38 cellular contexts compared by ENCODE assay signal in the genomic region with DNA sequence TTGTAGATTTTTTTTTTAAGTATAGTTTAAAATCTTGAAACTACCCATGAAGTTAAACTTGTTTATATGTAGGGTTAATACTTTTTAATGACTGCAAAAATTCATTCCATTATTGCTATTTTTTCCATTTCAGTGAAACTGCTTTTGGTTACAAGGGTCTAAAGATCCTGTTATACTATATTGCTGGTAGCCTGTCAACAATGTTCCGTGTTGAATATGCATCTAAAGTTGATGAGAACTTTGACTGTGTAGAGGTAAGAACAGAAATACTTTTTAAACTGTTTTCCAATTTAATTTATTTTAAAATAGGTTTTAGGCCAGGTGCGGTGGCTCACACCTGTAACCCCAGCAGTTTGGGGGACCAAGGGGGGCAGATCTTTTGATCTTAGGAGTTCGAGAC. TPM values are rescaled to one million over a fixed set of nuclear protein-coding genes. Genes with fewer than 3 reads are reported as not detected.
"Had no signal": no experiment of that assay in that cellular context is flagged by ENCODE, and none has a peak within 500 bp of the region (broad histone marks: within the 10 kb centered on the region; RNA-seq: fewer than 3 reads in every experiment).

No MANE protein-coding gene starts in this region.

- H3K27me3 Mint-ChIP-seq: activated naive CD4-positive, alpha-beta T cell treated with anti-CD3 and anti-CD28 coated beads, Interleukin-2, amount 10 ng/mL, durations not matched to agents 7 days and 5 days; activated naive CD4-positive, alpha-beta T cell treated with anti-CD3 and anti-CD28 coated beads, Interleukin-2, amount 50 U/mL, for 24 hours; activated naive CD8-positive, alpha-beta T cell; activated naive CD8-positive, alpha-beta T cell treated with anti-CD3 and anti-CD28 coated beads for 36 hours; activated naive CD8-positive, alpha-beta T cell treated with anti-CD3 and anti-CD28 coated beads, Interleukin-2, amount 10 ng/mL, durations not matched to agents 7 days and 5 days; activated naive CD8-positive, alpha-beta T cell treated with anti-CD3 and anti-CD28 coated beads, Interleukin-2, amount 50 U/mL, for 24 hours; activated T-cell treated with anti-CD3 and anti-CD28 coated beads, Interleukin-2, amount 50 U/mL, for 24 hours; activated T-helper 17 cell treated with anti-CD3 and anti-CD28 coated beads, Interleukin-2, amount 50 U/mL, for 72 hours; brain; central memory CD8-positive, alpha-beta T cell had no signal

- H3K27ac Mint-ChIP-seq: activated naive CD4-positive, alpha-beta T cell treated with anti-CD3 and anti-CD28 coated beads for 36 hours; activated naive CD4-positive, alpha-beta T cell treated with anti-CD3 and anti-CD28 coated beads, Interleukin-2, amount 10 ng/mL, durations not matched to agents 7 days and 5 days; activated naive CD4-positive, alpha-beta T cell treated with anti-CD3 and anti-CD28 coated beads, Interleukin-2, amount 50 U/mL, for 24 hours; activated naive CD4-positive, alpha-beta T cell treated with anti-CD3 and anti-CD28 coated beads, Interleukin-2, amount 50 U/mL, for 72 hours; activated naive CD8-positive, alpha-beta T cell; activated naive CD8-positive, alpha-beta T cell treated with anti-CD3 and anti-CD28 coated beads for 36 hours; activated naive CD8-positive, alpha-beta T cell treated with anti-CD3 and anti-CD28 coated beads, Interleukin-2, amount 10 ng/mL, durations not matched to agents 7 days and 5 days; activated naive CD8-positive, alpha-beta T cell treated with anti-CD3 and anti-CD28 coated beads, Interleukin-2, amount 50 U/mL, for 24 hours; activated T-cell treated with anti-CD3 and anti-CD28 coated beads, Interleukin-2, amount 50 U/mL, for 24 hours; activated T-cell treated with anti-CD3 and anti-CD28 coated beads, Interleukin-2, amount 50 U/mL, for 72 hours; activated T-helper 1 cell treated with anti-CD3 and anti-CD28 coated beads, Interleukin-12 subunit alpha, Interleukin-12 subunit beta, Interleukin-2, Interleukin-4 antibody, amounts not matched to agents 30 ng/mL and 10 ng/mL and 1 ng/mL, durations not matched to agents 14 hours and 24 hours and 36 hours; activated T-helper 17 cell treated with anti-CD3 and anti-CD28 coated beads, Interleukin-2, amount 50 U/mL, for 72 hours; activated T-helper 2 cell treated with anti-CD3 and anti-CD28 coated beads, Interferon-gamma antibody, Interleukin-2, Interleukin-4, amounts not matched to agents 10 μg/mL and 5 μg/mL and 100 μg/mL, durations not matched to agents 14 hours and 24 hours and 36 hours had no signal

- H3K4me3 Mint-ChIP-seq: activated naive CD4-positive, alpha-beta T cell treated with anti-CD3 and anti-CD28 coated beads for 36 hours; activated naive CD4-positive, alpha-beta T cell treated with anti-CD3 and anti-CD28 coated beads, Interleukin-2, amount 10 ng/mL, durations not matched to agents 7 days and 5 days; activated naive CD4-positive, alpha-beta T cell treated with anti-CD3 and anti-CD28 coated beads, Interleukin-2, amount 50 U/mL, for 24 hours; activated naive CD8-positive, alpha-beta T cell; activated naive CD8-positive, alpha-beta T cell treated with anti-CD3 and anti-CD28 coated beads for 36 hours; activated naive CD8-positive, alpha-beta T cell treated with anti-CD3 and anti-CD28 coated beads, Interleukin-2, amount 10 ng/mL, durations not matched to agents 7 days and 5 days; activated naive CD8-positive, alpha-beta T cell treated with anti-CD3 and anti-CD28 coated beads, Interleukin-2, amount 50 U/mL, for 24 hours; activated T-cell treated with anti-CD3 and anti-CD28 coated beads, Interleukin-2, amount 50 U/mL, for 24 hours; activated T-cell treated with anti-CD3 and anti-CD28 coated beads, Interleukin-2, amount 50 U/mL, for 4 hours; activated T-cell treated with anti-CD3 and anti-CD28 coated beads, Interleukin-2, amount 50 U/mL, for 72 hours; activated T-helper 1 cell treated with anti-CD3 and anti-CD28 coated beads, Interleukin-12 subunit alpha, Interleukin-12 subunit beta, Interleukin-2, Interleukin-4 antibody, amounts not matched to agents 30 ng/mL and 10 ng/mL and 1 ng/mL, durations not matched to agents 14 hours and 24 hours and 36 hours; activated T-helper 17 cell treated with anti-CD3 and anti-CD28 coated beads, Interleukin-2, amount 50 U/mL, for 72 hours; brain; central memory CD8-positive, alpha-beta T cell had no signal

- DNase-seq: activated effector memory CD4-positive, alpha-beta T cell treated with anti-CD3 and anti-CD28 coated beads, Interleukin-2, amount 50 U/mL, for 16 hours; activated effector memory CD4-positive, alpha-beta T cell treated with Interleukin-2 at 50 U/mL for 16 hours; activated gamma-delta T cell; activated gamma-delta T cell treated with Interleukin-2 at 50 U/mL for 16 hours; activated naive CD4-positive, alpha-beta T cell; activated naive CD4-positive, alpha-beta T cell treated with anti-CD3 and anti-CD28 coated beads for 36 hours; activated naive CD4-positive, alpha-beta T cell treated with anti-CD3 and anti-CD28 coated beads, Interleukin-2, amount 10 ng/mL, durations not matched to agents 7 days and 5 days; activated naive CD4-positive, alpha-beta T cell treated with anti-CD3 and anti-CD28 coated beads, Interleukin-2, amount 50 U/mL, for 16 hours; activated naive CD4-positive, alpha-beta T cell treated with Interleukin-2 at 50 U/mL for 16 hours; activated naive CD8-positive, alpha-beta T cell treated with anti-CD3 and anti-CD28 coated beads for 36 hours; activated naive CD8-positive, alpha-beta T cell treated with anti-CD3 and anti-CD28 coated beads, Interleukin-2, amount 10 ng/mL, durations not matched to agents 7 days and 5 days; activated naive CD8-positive, alpha-beta T cell treated with anti-CD3 and anti-CD28 coated beads, Interleukin-2, amount 50 U/mL, for 24 hours; activated T-cell treated with anti-CD3 and anti-CD28 coated beads, Interleukin-2, amount 50 U/mL, for 1 hour; activated T-cell treated with anti-CD3 and anti-CD28 coated beads, Interleukin-2, amount 50 U/mL, for 24 hours; activated T-cell treated with anti-CD3 and anti-CD28 coated beads, Interleukin-2, amount 50 U/mL, for 4 hours; activated T-cell treated with anti-CD3 and anti-CD28 coated beads, Interleukin-2, amount 50 U/mL, for 48 hours; activated T-cell treated with anti-CD3 and anti-CD28 coated beads, Interleukin-2, amount 50 U/mL, for 72 hours; adrenal gland; amniotic stem cell; amygdala; anterior cingulate cortex; aorta; body of pancreas; brain microvascular endothelial cell; caudate nucleus; central memory CD4-positive, alpha-beta T cell; cerebellar nuclear complex had no signal

- H3K27me3 ChIP-seq: adrenal gland, ascending aorta, body of pancreas, brain microvascular endothelial cell, breast epithelium, cardiac muscle cell had no signal

- ATAC-seq: activated naive CD4-positive, alpha-beta T cell treated with anti-CD3 and anti-CD28 coated beads, Interleukin-2, amount 50 U/mL, for 72 hours; activated naive CD8-positive, alpha-beta T cell treated with anti-CD3 and anti-CD28 coated beads, Interleukin-2, amount 50 U/mL, for 24 hours; activated T-cell treated with anti-CD3 and anti-CD28 coated beads, Interleukin-2, amount 50 U/mL, for 4 hours; activated T-cell treated with anti-CD3 and anti-CD28 coated beads, Interleukin-2, amount 50 U/mL, for 72 hours; activated T-helper 17 cell treated with anti-CD3 and anti-CD28 coated beads, Interleukin-2, amount 50 U/mL, for 72 hours; body of pancreas had no signal

- H3K4me1 ChIP-seq: ascending aorta, body of pancreas, breast epithelium had no signal

- H3K27ac ChIP-seq: adrenal gland, ascending aorta, body of pancreas, brain microvascular endothelial cell, breast epithelium, cardiac muscle cell had no signal

- H3K9me3 ChIP-seq: adrenal gland, ascending aorta, body of pancreas, breast epithelium had no signal

- H3K36me3 ChIP-seq: adrenal gland, brain microvascular endothelial cell, breast epithelium, cardiac muscle cell had no signal

- H3K4me1 Mint-ChIP-seq: brain had no signal

- H3K4me3 ChIP-seq: adrenal gland, ascending aorta, body of pancreas, breast epithelium, cardiac muscle cell had no signal

- H3K9me3 Mint-ChIP-seq: activated naive CD4-positive, alpha-beta T cell treated with anti-CD3 and anti-CD28 coated beads for 36 hours; activated naive CD4-positive, alpha-beta T cell treated with anti-CD3 and anti-CD28 coated beads, Interleukin-2, amount 10 ng/mL, durations not matched to agents 7 days and 5 days; activated naive CD4-positive, alpha-beta T cell treated with anti-CD3 and anti-CD28 coated beads, Interleukin-2, amount 50 U/mL, for 24 hours; activated naive CD4-positive, alpha-beta T cell treated with anti-CD3 and anti-CD28 coated beads, Interleukin-2, amount 50 U/mL, for 72 hours; activated naive CD8-positive, alpha-beta T cell treated with anti-CD3 and anti-CD28 coated beads for 36 hours; activated naive CD8-positive, alpha-beta T cell treated with anti-CD3 and anti-CD28 coated beads, Interleukin-2, amount 10 ng/mL, durations not matched to agents 7 days and 5 days; activated naive CD8-positive, alpha-beta T cell treated with anti-CD3 and anti-CD28 coated beads, Interleukin-2, amount 50 U/mL, for 24 hours; activated T-cell treated with anti-CD3 and anti-CD28 coated beads, Interleukin-2, amount 50 U/mL, for 24 hours; activated T-cell treated with anti-CD3 and anti-CD28 coated beads, Interleukin-2, amount 50 U/mL, for 4 hours; activated T-cell treated with anti-CD3 and anti-CD28 coated beads, Interleukin-2, amount 50 U/mL, for 72 hours; activated T-helper 1 cell treated with anti-CD3 and anti-CD28 coated beads, Interleukin-12 subunit alpha, Interleukin-12 subunit beta, Interleukin-2, Interleukin-4 antibody, amounts not matched to agents 30 ng/mL and 10 ng/mL and 1 ng/mL, durations not matched to agents 14 hours and 24 hours and 36 hours; activated T-helper 17 cell treated with anti-CD3 and anti-CD28 coated beads, Interleukin-2, amount 50 U/mL, for 72 hours; activated T-helper 2 cell treated with anti-CD3 and anti-CD28 coated beads, Interferon-gamma antibody, Interleukin-2, Interleukin-4, amounts not matched to agents 10 μg/mL and 5 μg/mL and 100 μg/mL, durations not matched to agents 14 hours and 24 hours and 36 hours; brain; central memory CD8-positive, alpha-beta T cell had no signal

RNA-seq across cellular contexts. Expression of a gene that starts 47.0 kb away (rescaled TPM):
- total RNA-seq: ascending aorta had no signal
